In the genomic region with DNA sequence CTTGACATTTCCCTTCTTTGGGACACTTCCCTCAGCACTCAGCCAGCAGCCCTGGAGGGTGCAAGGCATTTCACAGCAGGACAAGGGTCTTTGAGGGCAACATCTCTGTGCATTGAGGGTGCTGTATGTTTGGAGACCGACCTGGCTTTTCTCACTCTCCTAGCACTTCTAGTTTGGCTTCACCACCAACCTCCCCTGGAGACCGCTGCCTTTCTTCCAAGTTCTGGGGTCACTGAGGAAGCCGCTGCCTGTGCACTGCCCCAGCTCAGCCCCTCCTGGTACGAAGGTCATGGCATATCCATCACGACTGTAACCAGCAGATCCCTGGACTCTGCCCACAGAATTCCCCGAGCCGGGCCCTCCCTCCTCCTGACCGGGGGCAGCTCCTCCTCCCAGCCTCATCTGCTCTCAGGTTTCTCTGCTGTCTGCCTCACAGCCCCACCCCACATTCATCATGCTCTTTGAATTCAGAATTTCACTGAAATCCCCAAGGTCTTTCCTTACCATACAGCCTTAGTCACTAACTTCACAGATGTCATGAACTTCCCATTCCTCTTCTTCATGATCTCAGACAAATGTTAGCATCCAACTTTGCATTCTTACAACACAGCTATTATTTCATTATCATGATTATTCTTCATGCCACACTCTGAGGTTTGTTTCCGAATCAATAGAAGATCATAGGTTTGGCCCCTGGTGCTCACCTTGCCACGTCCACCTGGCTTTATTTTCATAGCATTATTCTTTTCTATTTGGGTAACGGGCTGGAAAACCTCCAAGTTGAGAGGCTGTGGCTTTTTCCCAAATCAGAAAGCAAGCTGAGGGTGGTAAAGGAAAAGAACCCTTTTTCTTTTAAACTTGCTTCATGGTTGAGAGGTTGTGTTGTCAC, we compare ENCODE assay signal across 1 cellular context.
TF ChIP-seq lines count a peak whose summit lies in the region.

No MANE protein-coding gene starts in this region.

TF ChIP-seq in HepG2, 621 proteins besides CTCF, POLR2A, EP300 and RAD21 (continued from another document and continues in another):
- TF ChIP-seq, protein P1, sequence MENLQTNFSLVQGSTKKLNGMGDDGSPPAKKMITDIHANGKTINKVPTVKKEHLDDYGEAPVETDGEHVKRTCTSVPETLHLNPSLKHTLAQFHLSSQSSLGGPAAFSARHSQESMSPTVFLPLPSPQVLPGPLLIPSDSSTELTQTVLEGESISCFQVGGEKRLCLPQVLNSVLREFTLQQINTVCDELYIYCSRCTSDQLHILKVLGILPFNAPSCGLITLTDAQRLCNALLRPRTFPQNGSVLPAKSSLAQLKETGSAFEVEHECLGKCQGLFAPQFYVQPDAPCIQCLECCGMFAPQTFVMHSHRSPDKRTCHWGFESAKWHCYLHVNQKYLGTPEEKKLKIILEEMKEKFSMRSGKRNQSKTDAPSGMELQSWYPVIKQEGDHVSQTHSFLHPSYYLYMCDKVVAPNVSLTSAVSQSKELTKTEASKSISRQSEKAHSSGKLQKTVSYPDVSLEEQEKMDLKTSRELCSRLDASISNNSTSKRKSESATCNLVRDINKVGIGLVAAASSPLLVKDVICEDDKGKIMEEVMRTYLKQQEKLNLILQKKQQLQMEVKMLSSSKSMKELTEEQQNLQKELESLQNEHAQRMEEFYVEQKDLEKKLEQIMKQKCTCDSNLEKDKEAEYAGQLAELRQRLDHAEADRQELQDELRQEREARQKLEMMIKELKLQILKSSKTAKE (CRISPR knock-in tag; IDR thresholded peaks at IDR 0.05; ENCODE audit: borderline replicate concordance): no peak
- TF ChIP-seq NRL (CRISPR knock-in tag; IDR thresholded peaks at IDR 0.05; ENCODE audit: borderline replicate concordance) (no peak), RBFOX2 (IDR thresholded peaks at IDR 0.05; ENCODE audit: low read depth, low read length) (no peak), ZNF781 (CRISPR knock-in tag; IDR thresholded peaks at IDR 0.05; ENCODE audit: borderline replicate concordance, not compliant biosample characterization) (peak; percentile 64), FOXK1 (CRISPR knock-in tag; IDR thresholded peaks at IDR 0.05; ENCODE audit: borderline replicate concordance, low read depth) (no peak), MATR3 (CRISPR knock-in tag; IDR thresholded peaks at IDR 0.05) (no peak), NCOR1 (IDR thresholded peaks at IDR 0.05; ENCODE audit: borderline replicate concordance, low read length) (peak; percentile 81), ZNF496 (CRISPR knock-in tag; IDR thresholded peaks at IDR 0.05; ENCODE audit: insufficient replicate concordance) (no peak), ZNF30 (CRISPR knock-in tag; IDR thresholded peaks at IDR 0.05) (no peak), TBX3 (IDR thresholded peaks at IDR 0.05; ENCODE audit: borderline replicate concordance) (no peak), SKI (IDR thresholded peaks at IDR 0.05; ENCODE audit: partially characterized antibody) (peak; percentile 65), ZNF468 (CRISPR knock-in tag; IDR thresholded peaks at IDR 0.05) (no peak), RXRB (CRISPR knock-in tag; IDR thresholded peaks at IDR 0.05; ENCODE audit: borderline replicate concordance) (peak; percentile 68), RARA (CRISPR knock-in tag; IDR thresholded peaks at IDR 0.05) (peak; percentile 79), ZFAT (CRISPR knock-in tag; conservative IDR thresholded peaks at IDR 0.05) (no peak), PITX1 (CRISPR knock-in tag; IDR thresholded peaks at IDR 0.05) (peak; percentile 74), ZNF33B (CRISPR knock-in tag; IDR thresholded peaks at IDR 0.05) (peak; percentile 49; the same call in 1 of the 2 replicates), KDM3A (CRISPR knock-in tag; IDR thresholded peaks at IDR 0.05; ENCODE audit: low read depth) (0 out of 2 replicates have a peak, but pooled peaks have one; percentile 28), ZNF7 (CRISPR knock-in tag; IDR thresholded peaks at IDR 0.05) (no peak), HOXA3 (CRISPR knock-in tag; IDR thresholded peaks at IDR 0.05) (peak; percentile 57), ZKSCAN8 (CRISPR knock-in tag; IDR thresholded peaks at IDR 0.05; ENCODE audit: borderline replicate concordance) (no peak), MLLT10 (CRISPR knock-in tag; IDR thresholded peaks at IDR 0.05) (no peak), HNF4A (CRISPR knock-in tag; IDR thresholded peaks at IDR 0.05) (peak; percentile 95), ZNF572 (CRISPR knock-in tag; IDR thresholded peaks at IDR 0.05) (no peak; the same call in 1 of the 2 replicates), SMAD3 (CRISPR knock-in tag; IDR thresholded peaks at IDR 0.05) (no peak; the same call in 1 of the 2 replicates), SATB2 (CRISPR knock-in tag; IDR thresholded peaks at IDR 0.05) (no peak), ZNF703 (CRISPR knock-in tag; IDR thresholded peaks at IDR 0.05; ENCODE audit: borderline replicate concordance) (no peak), KDM6A (CRISPR knock-in tag; IDR thresholded peaks at IDR 0.05; ENCODE audit: low read depth) (peak; percentile 74), ZSCAN9 (CRISPR knock-in tag; IDR thresholded peaks at IDR 0.05; ENCODE audit: borderline replicate concordance) (0 out of 2 replicates have a peak, but pooled peaks have one; percentile 46), ZNF354B (CRISPR knock-in tag; IDR thresholded peaks at IDR 0.05) (no peak), SP4 (CRISPR knock-in tag; IDR thresholded peaks at IDR 0.05) (peak; percentile 52), THAP11 (CRISPR knock-in tag; IDR thresholded peaks at IDR 0.05) (peak; percentile 16; the same call in 1 of the 2 replicates), ETV5 (CRISPR knock-in tag; IDR thresholded peaks at IDR 0.05; ENCODE audit: borderline replicate concordance) (peak; percentile 26; the same call in 1 of the 2 replicates), ZNF333 (CRISPR knock-in tag; IDR thresholded peaks at IDR 0.05; ENCODE audit: borderline replicate concordance) (0 out of 2 replicates have a peak, but pooled peaks have one; percentile 37), TEAD3 (CRISPR knock-in tag; optimal IDR thresholded peaks at IDR 0.05; ENCODE audit: borderline replicate concordance) (peak; percentile 74)
- TF ChIP-seq, protein P2, sequence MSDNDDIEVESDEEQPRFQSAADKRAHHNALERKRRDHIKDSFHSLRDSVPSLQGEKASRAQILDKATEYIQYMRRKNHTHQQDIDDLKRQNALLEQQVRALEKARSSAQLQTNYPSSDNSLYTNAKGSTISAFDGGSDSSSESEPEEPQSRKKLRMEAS (IDR thresholded peaks at IDR 0.05): peak; percentile 40; the same call in 1 of the 2 replicates
- TF ChIP-seq, protein P3, sequence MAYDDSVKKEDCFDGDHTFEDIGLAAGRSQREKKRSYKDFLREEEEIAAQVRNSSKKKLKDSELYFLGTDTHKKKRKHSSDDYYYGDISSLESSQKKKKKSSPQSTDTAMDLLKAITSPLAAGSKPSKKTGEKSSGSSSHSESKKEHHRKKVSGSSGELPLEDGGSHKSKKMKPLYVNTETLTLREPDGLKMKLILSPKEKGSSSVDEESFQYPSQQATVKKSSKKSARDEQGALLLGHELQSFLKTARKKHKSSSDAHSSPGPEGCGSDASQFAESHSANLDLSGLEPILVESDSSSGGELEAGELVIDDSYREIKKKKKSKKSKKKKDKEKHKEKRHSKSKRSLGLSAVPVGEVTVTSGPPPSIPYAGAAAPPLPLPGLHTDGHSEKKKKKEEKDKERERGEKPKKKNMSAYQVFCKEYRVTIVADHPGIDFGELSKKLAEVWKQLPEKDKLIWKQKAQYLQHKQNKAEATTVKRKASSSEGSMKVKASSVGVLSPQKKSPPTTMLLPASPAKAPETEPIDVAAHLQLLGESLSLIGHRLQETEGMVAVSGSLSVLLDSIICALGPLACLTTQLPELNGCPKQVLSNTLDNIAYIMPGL (CRISPR knock-in tag; IDR thresholded peaks at IDR 0.05; ENCODE audit: borderline replicate concordance in 1 of 2, low read depth in 1 of 2): 0 out of 4 replicates have a peak, but pooled peaks of 1 of the 2 experiments have one; percentile 19
- TF ChIP-seq, protein P4, sequence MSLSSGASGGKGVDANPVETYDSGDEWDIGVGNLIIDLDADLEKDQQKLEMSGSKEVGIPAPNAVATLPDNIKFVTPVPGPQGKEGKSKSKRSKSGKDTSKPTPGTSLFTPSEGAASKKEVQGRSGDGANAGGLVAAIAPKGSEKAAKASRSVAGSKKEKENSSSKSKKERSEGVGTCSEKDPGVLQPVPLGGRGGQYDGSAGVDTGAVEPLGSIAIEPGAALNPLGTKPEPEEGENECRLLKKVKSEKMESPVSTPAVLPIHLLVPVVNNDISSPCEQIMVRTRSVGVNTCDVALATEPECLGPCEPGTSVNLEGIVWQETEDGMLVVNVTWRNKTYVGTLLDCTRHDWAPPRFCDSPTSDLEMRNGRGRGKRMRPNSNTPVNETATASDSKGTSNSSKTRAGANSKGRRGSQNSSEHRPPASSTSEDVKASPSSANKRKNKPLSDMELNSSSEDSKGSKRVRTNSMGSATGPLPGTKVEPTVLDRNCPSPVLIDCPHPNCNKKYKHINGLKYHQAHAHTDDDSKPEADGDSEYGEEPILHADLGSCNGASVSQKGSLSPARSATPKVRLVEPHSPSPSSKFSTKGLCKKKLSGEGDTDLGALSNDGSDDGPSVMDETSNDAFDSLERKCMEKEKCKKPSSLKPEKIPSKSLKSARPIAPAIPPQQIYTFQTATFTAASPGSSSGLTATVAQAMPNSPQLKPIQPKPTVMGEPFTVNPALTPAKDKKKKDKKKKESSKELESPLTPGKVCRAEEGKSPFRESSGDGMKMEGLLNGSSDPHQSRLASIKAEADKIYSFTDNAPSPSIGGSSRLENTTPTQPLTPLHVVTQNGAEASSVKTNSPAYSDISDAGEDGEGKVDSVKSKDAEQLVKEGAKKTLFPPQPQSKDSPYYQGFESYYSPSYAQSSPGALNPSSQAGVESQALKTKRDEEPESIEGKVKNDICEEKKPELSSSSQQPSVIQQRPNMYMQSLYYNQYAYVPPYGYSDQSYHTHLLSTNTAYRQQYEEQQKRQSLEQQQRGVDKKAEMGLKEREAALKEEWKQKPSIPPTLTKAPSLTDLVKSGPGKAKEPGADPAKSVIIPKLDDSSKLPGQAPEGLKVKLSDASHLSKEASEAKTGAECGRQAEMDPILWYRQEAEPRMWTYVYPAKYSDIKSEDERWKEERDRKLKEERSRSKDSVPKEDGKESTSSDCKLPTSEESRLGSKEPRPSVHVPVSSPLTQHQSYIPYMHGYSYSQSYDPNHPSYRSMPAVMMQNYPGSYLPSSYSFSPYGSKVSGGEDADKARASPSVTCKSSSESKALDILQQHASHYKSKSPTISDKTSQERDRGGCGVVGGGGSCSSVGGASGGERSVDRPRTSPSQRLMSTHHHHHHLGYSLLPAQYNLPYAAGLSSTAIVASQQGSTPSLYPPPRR (CRISPR knock-in tag; IDR thresholded peaks at IDR 0.05; ENCODE audit: borderline replicate concordance): peak; percentile 62; the same call in 1 of the 2 replicates
- TF ChIP-seq, protein P5, sequence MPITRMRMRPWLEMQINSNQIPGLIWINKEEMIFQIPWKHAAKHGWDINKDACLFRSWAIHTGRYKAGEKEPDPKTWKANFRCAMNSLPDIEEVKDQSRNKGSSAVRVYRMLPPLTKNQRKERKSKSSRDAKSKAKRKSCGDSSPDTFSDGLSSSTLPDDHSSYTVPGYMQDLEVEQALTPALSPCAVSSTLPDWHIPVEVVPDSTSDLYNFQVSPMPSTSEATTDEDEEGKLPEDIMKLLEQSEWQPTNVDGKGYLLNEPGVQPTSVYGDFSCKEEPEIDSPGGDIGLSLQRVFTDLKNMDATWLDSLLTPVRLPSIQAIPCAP (CRISPR knock-in tag; IDR thresholded peaks at IDR 0.05; ENCODE audit: low read depth): no peak
- TF ChIP-seq, protein P6, sequence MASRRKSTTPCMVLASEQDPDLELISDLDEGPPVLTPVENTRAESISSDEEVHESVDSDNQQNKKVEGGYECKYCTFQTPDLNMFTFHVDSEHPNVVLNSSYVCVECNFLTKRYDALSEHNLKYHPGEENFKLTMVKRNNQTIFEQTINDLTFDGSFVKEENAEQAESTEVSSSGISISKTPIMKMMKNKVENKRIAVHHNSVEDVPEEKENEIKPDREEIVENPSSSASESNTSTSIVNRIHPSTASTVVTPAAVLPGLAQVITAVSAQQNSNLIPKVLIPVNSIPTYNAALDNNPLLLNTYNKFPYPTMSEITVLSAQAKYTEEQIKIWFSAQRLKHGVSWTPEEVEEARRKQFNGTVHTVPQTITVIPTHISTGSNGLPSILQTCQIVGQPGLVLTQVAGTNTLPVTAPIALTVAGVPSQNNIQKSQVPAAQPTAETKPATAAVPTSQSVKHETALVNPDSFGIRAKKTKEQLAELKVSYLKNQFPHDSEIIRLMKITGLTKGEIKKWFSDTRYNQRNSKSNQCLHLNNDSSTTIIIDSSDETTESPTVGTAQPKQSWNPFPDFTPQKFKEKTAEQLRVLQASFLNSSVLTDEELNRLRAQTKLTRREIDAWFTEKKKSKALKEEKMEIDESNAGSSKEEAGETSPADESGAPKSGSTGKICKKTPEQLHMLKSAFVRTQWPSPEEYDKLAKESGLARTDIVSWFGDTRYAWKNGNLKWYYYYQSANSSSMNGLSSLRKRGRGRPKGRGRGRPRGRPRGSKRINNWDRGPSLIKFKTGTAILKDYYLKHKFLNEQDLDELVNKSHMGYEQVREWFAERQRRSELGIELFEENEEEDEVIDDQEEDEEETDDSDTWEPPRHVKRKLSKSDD (CRISPR knock-in tag; IDR thresholded peaks at IDR 0.05; ENCODE audit: low read depth): no peak
- TF ChIP-seq, protein P7, sequence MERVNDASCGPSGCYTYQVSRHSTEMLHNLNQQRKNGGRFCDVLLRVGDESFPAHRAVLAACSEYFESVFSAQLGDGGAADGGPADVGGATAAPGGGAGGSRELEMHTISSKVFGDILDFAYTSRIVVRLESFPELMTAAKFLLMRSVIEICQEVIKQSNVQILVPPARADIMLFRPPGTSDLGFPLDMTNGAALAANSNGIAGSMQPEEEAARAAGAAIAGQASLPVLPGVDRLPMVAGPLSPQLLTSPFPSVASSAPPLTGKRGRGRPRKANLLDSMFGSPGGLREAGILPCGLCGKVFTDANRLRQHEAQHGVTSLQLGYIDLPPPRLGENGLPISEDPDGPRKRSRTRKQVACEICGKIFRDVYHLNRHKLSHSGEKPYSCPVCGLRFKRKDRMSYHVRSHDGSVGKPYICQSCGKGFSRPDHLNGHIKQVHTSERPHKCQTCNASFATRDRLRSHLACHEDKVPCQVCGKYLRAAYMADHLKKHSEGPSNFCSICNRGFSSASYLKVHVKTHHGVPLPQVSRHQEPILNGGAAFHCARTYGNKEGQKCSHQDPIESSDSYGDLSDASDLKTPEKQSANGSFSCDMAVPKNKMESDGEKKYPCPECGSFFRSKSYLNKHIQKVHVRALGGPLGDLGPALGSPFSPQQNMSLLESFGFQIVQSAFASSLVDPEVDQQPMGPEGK (CRISPR knock-in tag; IDR thresholded peaks at IDR 0.05): peak; percentile 81
- TF ChIP-seq, protein P8, sequence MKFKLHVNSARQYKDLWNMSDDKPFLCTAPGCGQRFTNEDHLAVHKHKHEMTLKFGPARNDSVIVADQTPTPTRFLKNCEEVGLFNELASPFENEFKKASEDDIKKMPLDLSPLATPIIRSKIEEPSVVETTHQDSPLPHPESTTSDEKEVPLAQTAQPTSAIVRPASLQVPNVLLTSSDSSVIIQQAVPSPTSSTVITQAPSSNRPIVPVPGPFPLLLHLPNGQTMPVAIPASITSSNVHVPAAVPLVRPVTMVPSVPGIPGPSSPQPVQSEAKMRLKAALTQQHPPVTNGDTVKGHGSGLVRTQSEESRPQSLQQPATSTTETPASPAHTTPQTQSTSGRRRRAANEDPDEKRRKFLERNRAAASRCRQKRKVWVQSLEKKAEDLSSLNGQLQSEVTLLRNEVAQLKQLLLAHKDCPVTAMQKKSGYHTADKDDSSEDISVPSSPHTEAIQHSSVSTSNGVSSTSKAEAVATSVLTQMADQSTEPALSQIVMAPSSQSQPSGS (CRISPR knock-in tag; IDR thresholded peaks at IDR 0.05): 0 out of 2 replicates have a peak, but pooled peaks have one; percentile 54
